ENCODE assay signal across 10 cellular contexts in genomic region chr3:25156526-25157075, GRCh38.
DNase-seq lines count a peak whose midpoint lies in the region; ATAC-seq and TF ChIP-seq lines count a peak whose summit lies in the region.
"Had no signal": no experiment of that assay in that cellular context is flagged by ENCODE, and none has a peak within 500 bp of the region (broad histone marks: within the 10 kb centered on the region; RNA-seq: fewer than 3 reads in every experiment).

No MANE protein-coding gene starts in this region.

- H3K4me1 Mint-ChIP-seq in WTC11: peaks cover 79% of the 10 kb centered on the region
- H3K4me1 Mint-ChIP-seq in activated CD8-positive, alpha-beta memory T cell treated with anti-CD3 and anti-CD28 coated beads, Interleukin-2, amount 10 ng/mL, durations not matched to agents 7 days and 5 days: no peaks in the 10 kb centered on the region
- H3K4me1 Mint-ChIP-seq: activated naive CD8-positive, alpha-beta T cell treated with anti-CD3 and anti-CD28 coated beads, Interleukin-2, amount 10 ng/mL, durations not matched to agents 7 days and 5 days had no signal

- ATAC-seq in WTC11: peak; percentile 4; the same call in 1 of the 2 replicates
- ATAC-seq in heart left ventricle: peak; percentile 86 to 99 (median 91)
- ATAC-seq in psoas muscle: peak; percentile 77 to 84 (median 82)
- ATAC-seq in activated CD8-positive, alpha-beta memory T cell treated with anti-CD3 and anti-CD28 coated beads, Interleukin-2, amount 10 ng/mL, durations not matched to agents 7 days and 5 days: no peak
- ATAC-seq in GM18511 (IDR thresholded peaks at IDR 0.05; ENCODE audit: unreplicated experiment): no peak

- H3K4me3 ChIP-seq in heart left ventricle: peak overlapping the region in 1 of 12 donors; percentile 24
- H3K4me3 ChIP-seq in psoas muscle: no peak overlapping the region

- no peak for TF ChIP-seq POLR2A in heart left ventricle (IDR thresholded peaks at IDR 0.05)

- TF ChIP-seq CTCF in WTC11 (IDR thresholded peaks at IDR 0.05): no peak
- TF ChIP-seq CTCF in heart left ventricle (IDR thresholded peaks at IDR 0.05): no peak
- TF ChIP-seq CTCF in psoas muscle (IDR thresholded peaks at IDR 0.05): no peak

- intact Hi-C loops in heart left ventricle (cut with DNase I): loop anchor here in 3 of 10 donors (10.0 kb wide), 3 partner anchors 112 to 438 kb away; partner anchors contain the start of gene RARB (in 1 of the 3)
- intact Hi-C loops in psoas muscle (cut with DNase I): no loop called here

- H3K27ac Mint-ChIP-seq in WTC11: peak overlapping the region; percentile 100
- H3K27ac Mint-ChIP-seq in activated CD8-positive, alpha-beta memory T cell treated with anti-CD3 and anti-CD28 coated beads, Interleukin-2, amount 10 ng/mL, durations not matched to agents 7 days and 5 days: no peak overlapping the region
- H3K27ac Mint-ChIP-seq: activated naive CD8-positive, alpha-beta T cell treated with anti-CD3 and anti-CD28 coated beads, Interleukin-2, amount 10 ng/mL, durations not matched to agents 7 days and 5 days had no signal

- CTCF ChIA-PET in WTC11 (lab: Charles Lee): no interaction called here
- CTCF ChIA-PET in activated CD8-positive, alpha-beta memory T cell treated with anti-CD3 and anti-CD28 coated beads, Interleukin-2, amount 10 ng/mL, durations not matched to agents 7 days and 5 days (lab: Charles Lee): interaction anchor here (0.7 kb wide), 1 partner anchor 870 kb away, joined by 3 read pairs; no protein-coding TSS in a partner anchor

- peak overlapping the region; percentile 48 for H3K4me3 Mint-ChIP-seq in WTC11
- H3K4me3 Mint-ChIP-seq in activated CD8-positive, alpha-beta memory T cell treated with anti-CD3 and anti-CD28 coated beads, Interleukin-2, amount 10 ng/mL, durations not matched to agents 7 days and 5 days: no peak overlapping the region
- H3K4me3 Mint-ChIP-seq: activated naive CD8-positive, alpha-beta T cell treated with anti-CD3 and anti-CD28 coated beads, Interleukin-2, amount 10 ng/mL, durations not matched to agents 7 days and 5 days had no signal

- DNase-seq in ELR (ENCODE audit: low read depth): peak; percentile 32
- DNase-seq in WTC11 (ENCODE audit: low spot score): no peak
- DNase-seq in heart left ventricle: no peak
- no peak for DNase-seq in psoas muscle
- no peak for DNase-seq in T1000 (lab: John Stamatoyannopoulos, UW)
- DNase-seq in activated CD8-positive, alpha-beta memory T cell treated with anti-CD3 and anti-CD28 coated beads, Interleukin-2, amount 10 ng/mL, durations not matched to agents 7 days and 5 days: no peak
- DNase-seq in globus pallidus (ENCODE audit: low spot score): no peak
- DNase-seq: activated naive CD8-positive, alpha-beta T cell treated with anti-CD3 and anti-CD28 coated beads, Interleukin-2, amount 10 ng/mL, durations not matched to agents 7 days and 5 days; NCI-H2029 had no signal

- H3K27me3 ChIP-seq in heart left ventricle (no peaks in the 10 kb centered on the region), psoas muscle (ENCODE audit: insufficient read depth in 3 of 3, low read length in 2 of 3) (no peaks in the 10 kb centered on the region)

- no peaks in the 10 kb centered on the region for H3K36me3 ChIP-seq in heart left ventricle
- no peaks in the 10 kb centered on the region for H3K36me3 ChIP-seq in psoas muscle (ENCODE audit: insufficient read depth in 1 of 2, low read depth in 1 of 2)

- H3K27me3 Mint-ChIP-seq in WTC11 (ENCODE audit: low read depth): no peaks in the 10 kb centered on the region
- no peaks in the 10 kb centered on the region for H3K27me3 Mint-ChIP-seq in activated CD8-positive, alpha-beta memory T cell treated with anti-CD3 and anti-CD28 coated beads, Interleukin-2, amount 10 ng/mL, durations not matched to agents 7 days and 5 days
- H3K27me3 Mint-ChIP-seq: activated naive CD8-positive, alpha-beta T cell treated with anti-CD3 and anti-CD28 coated beads, Interleukin-2, amount 10 ng/mL, durations not matched to agents 7 days and 5 days had no signal

- H3K9me3 Mint-ChIP-seq in WTC11: peaks cover 9% of the 10 kb centered on the region
- H3K9me3 Mint-ChIP-seq in activated CD8-positive, alpha-beta memory T cell treated with anti-CD3 and anti-CD28 coated beads, Interleukin-2, amount 10 ng/mL, durations not matched to agents 7 days and 5 days (ENCODE audit: low read depth): peaks cover 2% of the 10 kb centered on the region

- 41 to 61% (median 54%) methylated on average over 5 of the region's 5 CpGs for WGBS in heart left ventricle, 4 donors
- WGBS in psoas muscle, 3 donors: 30 to 42% (median 32%) methylated on average over 5 of the region's 5 CpGs

- peak overlapping the region in 3 of 12 donors; percentile 27 to 42 (median 40) for H3K27ac ChIP-seq in heart left ventricle
- no peak overlapping the region for H3K27ac ChIP-seq in psoas muscle

- no peaks in the 10 kb centered on the region for H3K36me3 Mint-ChIP-seq in WTC11
- no peaks in the 10 kb centered on the region for H3K36me3 Mint-ChIP-seq in activated CD8-positive, alpha-beta memory T cell treated with anti-CD3 and anti-CD28 coated beads, Interleukin-2, amount 10 ng/mL, durations not matched to agents 7 days and 5 days
- H3K36me3 Mint-ChIP-seq: activated naive CD8-positive, alpha-beta T cell treated with anti-CD3 and anti-CD28 coated beads, Interleukin-2, amount 10 ng/mL, durations not matched to agents 7 days and 5 days had no signal

- H3K4me1 ChIP-seq in heart left ventricle: peaks cover 0 to 14% (median 0%) of the 10 kb centered on the region in 12 donors
- H3K4me1 ChIP-seq in psoas muscle: no peaks in the 10 kb centered on the region

- POLR2A ChIA-PET in WTC11 (lab: Charles Lee): no interaction called here

- H3K9me3 ChIP-seq in heart left ventricle: no peaks in the 10 kb centered on the region
- H3K9me3 ChIP-seq in psoas muscle: no peaks in the 10 kb centered on the region

TF ChIP-seq in WTC11, 78 proteins besides CTCF, POLR2A, EP300 and RAD21:
- TF ChIP-seq MLX (CRISPR knock-in tag; IDR thresholded peaks at IDR 0.05) (no peak), AR (CRISPR knock-in tag; IDR thresholded peaks at IDR 0.05) (no peak), RELA (CRISPR knock-in tag; IDR thresholded peaks at IDR 0.05; ENCODE audit: borderline replicate concordance) (no peak), IRF2 (CRISPR knock-in tag; IDR thresholded peaks at IDR 0.05; ENCODE audit: borderline replicate concordance, low read depth) (no peak), JAZF1 (CRISPR knock-in tag; IDR thresholded peaks at IDR 0.05) (no peak), USF1 (CRISPR knock-in tag; IDR thresholded peaks at IDR 0.05) (no peak), PRRX2 (CRISPR knock-in tag; IDR thresholded peaks at IDR 0.05) (no peak), CREM (CRISPR knock-in tag; IDR thresholded peaks at IDR 0.05) (no peak)

Comparison
In these comparisons a context has a peak if more than half of its experiments do, and no peak if none do; other contexts are left out.
1. ATAC-seq: peak in WTC11 (single experiment), heart left ventricle (4 of 4) and psoas muscle (4 of 4); none in activated CD8-positive, alpha-beta memory T cell treated with anti-CD3 and anti-CD28 coated beads, Interleukin-2, amount 10 ng/mL, durations not matched to agents 7 days and 5 days (single experiment) and GM18511 (single experiment).